In genomic region chr7:24361001-24361400, GRCh38 we compare ENCODE assay signal across 28 cellular contexts.
"Had no signal": no experiment of that assay in that cellular context is flagged by ENCODE, and none has a peak within 500 bp of the region (broad histone marks: within the 10 kb centered on the region; RNA-seq: fewer than 3 reads in every experiment).

No MANE protein-coding gene starts in this region.

- H3K36me3 Mint-ChIP-seq: stimulated activated effector memory CD8-positive, alpha-beta T cell treated with anti-CD3 and anti-CD28 coated beads, Interleukin-12 subunit alpha, Interleukin-12 subunit beta, amount 100 ng/mL, for 72 hours; stimulated activated memory B cell treated with anti-CD40 and anti-IgM and Interleukin-4, amounts not matched to agents 10 μg/mL and 1 μg/mL and 100 μg/mL, for 72 hours; stimulated activated naive B cell treated with anti-CD40 and anti-IgM and Interleukin-4, amounts not matched to agents 10 μg/mL and 1 μg/mL and 100 μg/mL, for 72 hours; type B pancreatic cell had no signal

- H3K27ac Mint-ChIP-seq: stimulated activated effector memory CD8-positive, alpha-beta T cell treated with anti-CD3 and anti-CD28 coated beads, Interleukin-12 subunit alpha, Interleukin-12 subunit beta, amount 100 ng/mL, for 72 hours; stimulated activated naive B cell treated with anti-CD40 and anti-IgM and Interleukin-4, amounts not matched to agents 10 μg/mL and 1 μg/mL and 100 μg/mL, for 72 hours; stimulated activated naive CD8-positive, alpha-beta T cell treated with anti-CD3 and anti-CD28 coated beads, Interleukin-15, amount 100 ng/mL, for 72 hours; stimulated activated naive CD8-positive, alpha-beta T cell treated with anti-CD3 and anti-CD28 coated beads, Interleukin-15, Interleukin-2, amounts not matched to agents 100 ng/mL and 50 ng/mL, for 24 hours; type B pancreatic cell had no signal

- H3K4me1 Mint-ChIP-seq: stimulated activated naive CD8-positive, alpha-beta T cell treated with anti-CD3 and anti-CD28 coated beads, Interleukin-15, amount 100 ng/mL, for 72 hours had no signal

- H3K9me3 ChIP-seq: stomach, suprapubic skin, testis, thoracic aorta, thyroid gland, tibial artery, tibial nerve, transverse colon, upper lobe of left lung, upper lobe of right lung, uterus, vagina had no signal

- H3K27me3 Mint-ChIP-seq: stimulated activated naive B cell treated with anti-CD40 and anti-IgM and Interleukin-4, amounts not matched to agents 10 μg/mL and 1 μg/mL and 100 μg/mL, for 72 hours had no signal

- H3K4me3 ChIP-seq: stomach, suprapubic skin, testis, thoracic aorta, thyroid gland, tibial artery, tibial nerve, transverse colon, upper lobe of left lung, upper lobe of right lung, uterus, vagina had no signal

- H3K27me3 ChIP-seq: stomach, suprapubic skin, testis, thyroid gland, tibial artery, tibial nerve, transverse colon, upper lobe of left lung, upper lobe of right lung, uterus, vagina had no signal

- H3K4me3 Mint-ChIP-seq: stimulated activated effector memory CD8-positive, alpha-beta T cell treated with anti-CD3 and anti-CD28 coated beads, Interleukin-12 subunit alpha, Interleukin-12 subunit beta, amount 100 ng/mL, for 72 hours; stimulated activated memory B cell treated with anti-CD40 and anti-IgM and Interleukin-4, amounts not matched to agents 10 μg/mL and 1 μg/mL and 100 μg/mL, for 72 hours; stimulated activated naive B cell treated with anti-CD40 and anti-IgM and Interleukin-4, amounts not matched to agents 10 μg/mL and 1 μg/mL and 100 μg/mL, for 72 hours; stimulated activated naive CD8-positive, alpha-beta T cell treated with anti-CD3 and anti-CD28 coated beads, Interleukin-15, amount 100 ng/mL, for 72 hours; stimulated activated naive CD8-positive, alpha-beta T cell treated with anti-CD3 and anti-CD28 coated beads, Interleukin-15, Interleukin-2, amounts not matched to agents 100 ng/mL and 50 ng/mL, for 24 hours; type B pancreatic cell had no signal

- H3K27ac ChIP-seq: stomach, suprapubic skin, testis, thoracic aorta, thyroid gland, tibial artery, tibial nerve, transverse colon, upper lobe of left lung, upper lobe of right lung, uterus, vagina had no signal

- H3K36me3 ChIP-seq: stomach, suprapubic skin, thoracic aorta, thyroid gland, tibial artery, tibial nerve, transverse colon, upper lobe of left lung, upper lobe of right lung, uterus, vagina had no signal

- DNase-seq: stimulated activated CD4-positive, alpha-beta T cell treated with anti-CD3 and anti-CD28 coated beads, Interleukin-2, amount 100 ng/mL, for 48 hours; stimulated activated CD4-positive, alpha-beta T cell treated with anti-CD3 and anti-CD28 coated beads, Interleukin-4, amount 100 ng/mL, for 1 hour; stimulated activated CD4-positive, alpha-beta T cell treated with anti-CD3 and anti-CD28 coated beads, Interleukin-4, amount 100 ng/mL, for 24 hours; stimulated activated CD4-positive, alpha-beta T cell treated with anti-CD3 and anti-CD28 coated beads, Interleukin-4, amount 100 ng/mL, for 4 hours; stimulated activated CD8-positive, alpha-beta memory T cell treated with anti-CD3 and anti-CD28 coated beads, Interleukin-4, amount 100 ng/mL, for 48 hours; stimulated activated naive B cell treated with anti-CD40 and anti-IgM and Interleukin-4, amounts not matched to agents 10 μg/mL and 1 μg/mL and 100 μg/mL, for 72 hours; stimulated activated naive CD4-positive, alpha-beta T cell; stimulated activated naive CD4-positive, alpha-beta T cell treated with Interleukin-2 at 50 U/mL for 16 hours; stimulated activated naive CD8-positive, alpha-beta T cell treated with anti-CD3 and anti-CD28 coated beads, Interleukin-15, amount 100 ng/mL, for 72 hours; stimulated activated naive CD8-positive, alpha-beta T cell treated with anti-CD3 and anti-CD28 coated beads, Interleukin-15, Interleukin-2, amounts not matched to agents 100 U/mL and 50 U/mL, for 24 hours; stomach; substantia nigra; testis; thyroid gland; tibial artery; transverse colon; trophoblast cell; upper lobe of left lung; upper lobe of right lung; uterus had no signal

- ATAC-seq: stimulated activated effector memory CD8-positive, alpha-beta T cell treated with anti-CD3 and anti-CD28 coated beads, Interleukin-12 subunit alpha, Interleukin-12 subunit beta, amount 100 ng/mL, for 72 hours; stimulated activated memory B cell treated with anti-CD40 and anti-IgM and Interleukin-4, amounts not matched to agents 10 μg/mL and 1 μg/mL and 100 μg/mL, for 72 hours; stimulated activated naive B cell treated with anti-CD40 and anti-IgM and Interleukin-4, amounts not matched to agents 10 μg/mL and 1 μg/mL and 100 μg/mL, for 72 hours; stimulated activated naive CD8-positive, alpha-beta T cell treated with anti-CD3 and anti-CD28 coated beads, Interleukin-15, amount 100 ng/mL, for 72 hours; stimulated activated naive CD8-positive, alpha-beta T cell treated with anti-CD3 and anti-CD28 coated beads, Interleukin-15, Interleukin-2, amounts not matched to agents 100 U/mL and 50 U/mL, for 24 hours; upper lobe of right lung had no signal
